18 cellular contexts compared by ENCODE assay signal in the genomic region with DNA sequence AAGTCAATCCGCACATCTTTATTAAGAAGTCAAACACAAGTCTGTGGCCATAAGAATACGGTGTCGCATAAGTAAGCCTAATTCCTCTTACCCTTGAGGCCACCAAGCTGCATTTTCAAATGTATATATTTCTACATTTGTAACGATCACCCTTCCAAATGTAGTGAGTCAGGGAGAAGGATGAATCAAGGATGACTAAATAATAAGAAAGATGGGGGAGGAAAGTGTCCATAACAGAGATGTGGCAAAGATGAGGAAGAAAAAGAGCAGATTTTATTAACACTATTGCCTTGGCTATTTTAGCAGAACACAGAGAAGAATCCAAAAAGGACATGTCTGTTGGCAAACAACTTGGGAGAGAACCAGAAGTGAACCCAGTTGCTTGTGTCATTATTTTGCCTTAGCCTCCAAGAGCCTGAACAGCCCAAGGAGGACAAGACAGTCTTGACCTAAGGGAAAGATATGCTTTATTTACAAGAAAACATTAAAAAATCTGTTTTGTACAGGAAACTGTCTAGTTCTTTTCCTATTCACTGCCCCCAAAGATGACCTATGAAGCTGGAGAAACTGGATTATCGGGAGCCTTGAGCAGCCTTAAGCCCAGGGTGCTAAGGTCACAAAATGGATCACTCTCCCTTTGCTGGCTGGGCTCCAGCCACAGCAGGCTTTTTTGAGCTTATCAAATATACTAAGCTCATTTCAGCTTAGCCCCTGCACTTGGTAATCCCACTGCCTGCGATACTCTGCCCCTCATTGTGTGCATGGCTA.
DNase-seq lines count a peak whose midpoint lies in the region; ATAC-seq, FAIRE-seq and TF ChIP-seq lines count a peak whose summit lies in the region.
"Had no signal": no experiment of that assay in that cellular context is flagged by ENCODE, and none has a peak within 500 bp of the region (broad histone marks: within the 10 kb centered on the region; RNA-seq: fewer than 3 reads in every experiment).

No MANE protein-coding gene starts in this region.

- TF ChIP-seq POLR2A in HepG2 (IDR thresholded peaks at IDR 0.05; ENCODE audit: insufficient read depth in 1 of 2, low read depth in 2 of 2, low read length in 2 of 2) = no peak
- TF ChIP-seq POLR2A in vagina (IDR thresholded peaks at IDR 0.05) = no peak

- no peaks in the 10 kb centered on the region for H3K36me3 Mint-ChIP-seq in activated CD4-positive, alpha-beta T cell treated with anti-CD3 and anti-CD28 coated beads, Interleukin-2, amount 10 ng/mL, durations not matched to agents 7 days and 5 days (ENCODE audit: low read depth)
- H3K36me3 Mint-ChIP-seq: activated naive CD8-positive, alpha-beta T cell treated with anti-CD3 and anti-CD28 coated beads for 36 hours; naive thymus-derived CD4-positive, alpha-beta T cell had no signal

- intact Hi-C loops in HepG2 (cut with micrococcal nuclease; ENCODE audit: unreplicated experiment) = loop anchor here (10.0 kb wide), 1 partner anchor 414 kb away; no protein-coding TSS in a partner anchor
- intact Hi-C loops in vagina (cut with DNase I) = no loop called here

- H3K9me3 Mint-ChIP-seq in activated CD4-positive, alpha-beta T cell treated with anti-CD3 and anti-CD28 coated beads, Interleukin-2, amount 10 ng/mL, durations not matched to agents 7 days and 5 days = no peaks in the 10 kb centered on the region

- TF ChIP-seq EP300 in HepG2 (IDR thresholded peaks at IDR 0.05; ENCODE audit: low read depth in 2 of 2, low read length in 2 of 2) (no peak), HepG2 (CRISPR knock-in tag; IDR thresholded peaks at IDR 0.05; ENCODE audit: borderline replicate concordance) (no peak)

- no peaks in the 10 kb centered on the region for H3K4me1 Mint-ChIP-seq in activated CD4-positive, alpha-beta T cell treated with anti-CD3 and anti-CD28 coated beads, Interleukin-2, amount 10 ng/mL, durations not matched to agents 7 days and 5 days
- H3K4me1 Mint-ChIP-seq: activated naive CD8-positive, alpha-beta T cell treated with anti-CD3 and anti-CD28 coated beads for 36 hours; naive thymus-derived CD4-positive, alpha-beta T cell had no signal

- DNase-seq in BJ (ENCODE audit: low read depth) = peak; percentile 9
- peak; percentile 34 for DNase-seq in NCI-H226
- peak; percentile 35 to 81 for DNase-seq in cardiac fibroblast (ENCODE audit: low read depth in 2 of 2)
- DNase-seq in HepG2 (ENCODE audit: low spot score) = no peak
- no peak for DNase-seq in NCI-H2196 treated with DMSO at 0.1 percent for 48 hours (lab: John Stamatoyannopoulos, UW; ENCODE audit: unreplicated experiment)
- no peak for DNase-seq in activated CD4-positive, alpha-beta T cell treated with anti-CD3 and anti-CD28 coated beads, Interleukin-2, amount 10 ng/mL, durations not matched to agents 7 days and 5 days
- no peak for DNase-seq in NCI-H146 treated with DMSO at 0.1 percent for 48 hours (lab: John Stamatoyannopoulos, UW; ENCODE audit: unreplicated experiment)
- DNase-seq in vagina (ENCODE audit: extremely low spot score in 2 of 2) = no peak
- DNase-seq: activated naive CD8-positive, alpha-beta T cell treated with anti-CD3 and anti-CD28 coated beads for 36 hours; activated T-cell treated with anti-CD3 and anti-CD28 coated beads for 4 hours; BE2C; DMS79 treated with DMSO at 0.1 percent for 48 hours; naive thymus-derived CD4-positive, alpha-beta T cell; stimulated activated naive CD4-positive, alpha-beta T cell; SW 1271 had no signal

- POLR2A ChIA-PET in BJ (lab: Charles Lee) (no interaction called here), HepG2 (lab: Yijun Ruan, JAX) (no interaction called here)
- POLR2A ChIA-PET in activated CD4-positive, alpha-beta T cell treated with anti-CD3 and anti-CD28 coated beads, Interleukin-2, amount 10 ng/mL, durations not matched to agents 7 days and 5 days (lab: Charles Lee) = no interaction called here

- peaks cover 44% of the 10 kb centered on the region for H3K4me1 ChIP-seq in HepG2 (ENCODE audit: insufficient read depth, low read length)
- H3K4me1 ChIP-seq in vagina = no peaks in the 10 kb centered on the region

- H3K36me3 ChIP-seq in BJ (ENCODE audit: control insufficient read depth, insufficient read depth, low read length) (no peaks in the 10 kb centered on the region), HepG2 (replicated peaks in 1 of 2; ENCODE audit: control insufficient read depth in 1 of 2, insufficient read depth in 2 of 2, low read length in 2 of 2) (no peaks in the 10 kb centered on the region), vagina (no peaks in the 10 kb centered on the region)
- H3K36me3 ChIP-seq: BE2C had no signal

- in situ Hi-C loops in HepG2 (cut with HindIII; ENCODE audit: extremely low pct_ligation_motif_present, low pct_unique_long_range_greater_than_20kb) = no loop called here

- H3K4me3 Mint-ChIP-seq in activated CD4-positive, alpha-beta T cell treated with anti-CD3 and anti-CD28 coated beads, Interleukin-2, amount 10 ng/mL, durations not matched to agents 7 days and 5 days = no peak overlapping the region
- H3K4me3 Mint-ChIP-seq: activated naive CD8-positive, alpha-beta T cell treated with anti-CD3 and anti-CD28 coated beads for 36 hours; naive thymus-derived CD4-positive, alpha-beta T cell had no signal

- no peak for TF ChIP-seq RAD21 in HepG2 (CRISPR knock-in tag; IDR thresholded peaks at IDR 0.05)

- H2AFZ ChIP-seq in HepG2 (ENCODE audit: low read length) = no peak overlapping the region

- 59% methylated on average over 6 of the region's 6 CpGs for WGBS in HepG2 (ENCODE audit: low lambda C conversion rate)

- H3K9me3 ChIP-seq in HepG2 (ENCODE audit: low read length) (no peaks in the 10 kb centered on the region), vagina (no peaks in the 10 kb centered on the region)
- H3K9me3 ChIP-seq: BE2C had no signal

- FAIRE-seq in HepG2 (lab: Jason Lieb, UNC) = no peak
- FAIRE-seq: GM12892, GM19239 had no signal

- ATAC-seq in HepG2 = no peak
- ATAC-seq: activated CD4-positive, CD25-positive, alpha-beta regulatory T cell treated with anti-CD3 and anti-CD28 coated beads, Interleukin-2, amount 50 U/mL, for 24 hours; naive thymus-derived CD4-positive, alpha-beta T cell had no signal

- CTCF ChIA-PET in BJ (lab: Yijun Ruan, JAX) = no interaction called here
- CTCF ChIA-PET in HepG2 (lab: Yijun Ruan, JAX; ENCODE audit: low intra/inter-chr PET ratio, low total read pairs) = no interaction called here
- CTCF ChIA-PET in activated CD4-positive, alpha-beta T cell treated with anti-CD3 and anti-CD28 coated beads, Interleukin-2, amount 10 ng/mL, durations not matched to agents 7 days and 5 days (lab: Charles Lee) = no interaction called here

- H3K27me3 ChIP-seq in BJ (ENCODE audit: control insufficient read depth, insufficient read depth, low read length) (no peaks in the 10 kb centered on the region), HepG2 (ENCODE audit: control insufficient read depth in 1 of 2, insufficient read depth in 2 of 2, low read length in 2 of 2) (no peaks in the 10 kb centered on the region), vagina (no peaks in the 10 kb centered on the region)
- H3K27me3 ChIP-seq: BE2C had no signal

- no peak overlapping the region for H3K4me2 ChIP-seq in HepG2 (ENCODE audit: low read depth, low read length)

- BruUV-seq in HepG2 (replicated peaks; lab: Mats Ljungman, UMichigan) = no TSS peak

- H3K27me3 Mint-ChIP-seq in activated CD4-positive, alpha-beta T cell treated with anti-CD3 and anti-CD28 coated beads, Interleukin-2, amount 10 ng/mL, durations not matched to agents 7 days and 5 days = no peaks in the 10 kb centered on the region
- H3K27me3 Mint-ChIP-seq: activated naive CD8-positive, alpha-beta T cell treated with anti-CD3 and anti-CD28 coated beads for 36 hours; naive thymus-derived CD4-positive, alpha-beta T cell had no signal

- H3K9ac ChIP-seq in HepG2 (ENCODE audit: insufficient read depth, low read depth, low read length) = no peak overlapping the region

- no peaks in the 10 kb centered on the region for H4K20me1 ChIP-seq in HepG2 (ENCODE audit: insufficient read depth, low read length)

- H3K27ac ChIP-seq in HepG2 (ENCODE audit: extremely low read length, insufficient read depth, low read length) (no peak overlapping the region), vagina (no peak overlapping the region)

- H3K27ac Mint-ChIP-seq in activated CD4-positive, alpha-beta T cell treated with anti-CD3 and anti-CD28 coated beads, Interleukin-2, amount 10 ng/mL, durations not matched to agents 7 days and 5 days = no peak overlapping the region
- H3K27ac Mint-ChIP-seq: activated naive CD8-positive, alpha-beta T cell treated with anti-CD3 and anti-CD28 coated beads for 36 hours; naive thymus-derived CD4-positive, alpha-beta T cell had no signal

- TF ChIP-seq CTCF in BJ (IDR thresholded peaks at IDR 0.05; ENCODE audit: insufficient read depth, low read depth, low read length) (no peak), cardiac fibroblast (IDR thresholded peaks at IDR 0.05; ENCODE audit: low read depth, low read length) (no peak), HepG2 (CRISPR knock-in tag; IDR thresholded peaks at IDR 0.05) (no peak), vagina (IDR thresholded peaks at IDR 0.05) (no peak)

- H3K79me2 ChIP-seq in HepG2 (ENCODE audit: insufficient read depth, low read length) = no peaks in the 10 kb centered on the region

- H3K4me3 ChIP-seq in BJ (ENCODE audit: low read depth, low read length) = no peak overlapping the region
- no peak overlapping the region for H3K4me3 ChIP-seq in cardiac fibroblast (replicated peaks in 1 of 2; ENCODE audit: low read depth in 2 of 2, low read length in 2 of 2)
- H3K4me3 ChIP-seq in HepG2 (replicated peaks in 1 of 3; ENCODE audit: insufficient read depth in 1 of 3, low read depth in 2 of 3, low read length in 3 of 3) = no peak overlapping the region
- H3K4me3 ChIP-seq in vagina = no peak overlapping the region

TF ChIP-seq in HepG2, 621 proteins besides CTCF, POLR2A, EP300 and RAD21:
- TF ChIP-seq JDP2 (CRISPR knock-in tag; IDR thresholded peaks at IDR 0.05; ENCODE audit: borderline replicate concordance) = no peak
- TF ChIP-seq ZMYM4 (CRISPR knock-in tag; IDR thresholded peaks at IDR 0.05) = 0 out of 2 replicates have a peak, but pooled peaks have one; percentile 14
- no peak for TF ChIP-seq SUZ12 (IDR thresholded peaks at IDR 0.05; ENCODE audit: low read depth, low read length)

Comparison
In these comparisons a context has a peak if more than half of its experiments do, and no peak if none do; other contexts are left out.
1. DNase-seq: peak in BJ (single experiment), NCI-H226 (single experiment) and cardiac fibroblast (2 of 2); none in HepG2 (single experiment), NCI-H2196 treated with DMSO at 0.1 percent for 48 hours (single experiment), activated CD4-positive, alpha-beta T cell treated with anti-CD3 and anti-CD28 coated beads, Interleukin-2, amount 10 ng/mL, durations not matched to agents 7 days and 5 days (single experiment), NCI-H146 treated with DMSO at 0.1 percent for 48 hours (single experiment) and vagina (0 of 2).